In the genomic region with DNA sequence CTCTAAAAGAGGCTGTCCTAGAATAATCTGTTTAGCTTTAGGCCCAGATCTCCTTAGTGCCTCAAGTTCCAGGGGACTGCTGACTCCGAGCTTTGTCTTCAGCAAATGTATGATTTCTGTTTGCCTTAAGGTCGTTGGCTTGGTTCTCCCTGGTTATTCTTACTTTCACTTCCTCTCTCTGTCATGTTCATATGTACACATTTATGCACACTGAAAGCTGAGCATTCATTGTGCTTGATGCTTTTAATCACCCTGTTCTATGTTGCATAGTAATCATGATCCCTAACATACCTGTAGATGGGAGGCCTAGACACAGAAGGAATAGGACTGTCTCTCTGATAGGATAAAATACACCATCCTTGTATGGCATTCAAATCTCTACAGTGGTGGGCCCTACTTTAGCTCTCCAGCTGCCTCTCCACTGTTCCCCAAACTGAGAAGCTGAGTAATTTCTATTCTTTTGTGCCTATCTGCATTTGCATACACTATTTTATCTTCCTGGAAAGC, we compare ENCODE assay signal across 11 cellular contexts. TPM values are rescaled to one million over a fixed set of nuclear protein-coding genes. Genes with fewer than 3 reads are reported as not detected.
A peak's percentile ranks its signal among the peaks of the same experiment; 100 is the strongest.
DNase-seq lines count a peak whose midpoint lies in the region; ATAC-seq and TF ChIP-seq lines count a peak whose summit lies in the region.
"Had no signal": no experiment of that assay in that cellular context is flagged by ENCODE, and none has a peak within 500 bp of the region (broad histone marks: within the 10 kb centered on the region; RNA-seq: fewer than 3 reads in every experiment).

No MANE protein-coding gene starts in this region.

- TF ChIP-seq CTCF in right lobe of liver (IDR thresholded peaks at IDR 0.05): no peak
- TF ChIP-seq CTCF in testis (IDR thresholded peaks at IDR 0.05): no peak

- intact Hi-C loops in right lobe of liver (cut with DNase I) (no loop called here), testis (cut with DNase I; ENCODE audit: low total_unique reads) (no loop called here)

- H3K9ac ChIP-seq in Karpas-422 (ENCODE audit: low read length): peak overlapping the region; percentile 66

- no peak overlapping the region for H2AFZ ChIP-seq in Karpas-422 (ENCODE audit: low read length)

- no peaks in the 10 kb centered on the region for H3K27me3 ChIP-seq in Karpas-422 (ENCODE audit: low read length)
- no peaks in the 10 kb centered on the region for H3K27me3 ChIP-seq in right lobe of liver
- H3K27me3 ChIP-seq in testis: no peaks in the 10 kb centered on the region

- H3K36me3 ChIP-seq in Karpas-422 (ENCODE audit: insufficient read depth, low read length) (no peaks in the 10 kb centered on the region), right lobe of liver (no peaks in the 10 kb centered on the region), testis (ENCODE audit: low read depth, missing control alignments) (no peaks in the 10 kb centered on the region)

- WGBS in right lobe of liver (ENCODE audit: insufficient coverage, low coverage, low lambda C conversion rate, missing lambda C conversion rate): 24% methylated on average over 2 of the region's 2 CpGs
- 0% methylated on average over 1 of the region's 2 CpGs for WGBS in testis, 2 donors

- H3K79me2 ChIP-seq in Karpas-422 (ENCODE audit: low read length): peaks cover 7% of the 10 kb centered on the region; the same call in 1 of the 2 replicates

- no peaks in the 10 kb centered on the region; the same call in 1 of the 2 replicates for H3K9me2 ChIP-seq in Karpas-422 (replicated peaks; ENCODE audit: insufficient read depth, low read length)

- peak overlapping the region; percentile 84 for H3K4me2 ChIP-seq in Karpas-422 (ENCODE audit: low read depth, low read length, poor library complexity, severe bottlenecking)

- peaks cover 5% of the 10 kb centered on the region; the same call in 1 of the 2 replicates for H4K20me1 ChIP-seq in Karpas-422 (ENCODE audit: insufficient read depth, low read depth, low read length)

- H3K4me3 ChIP-seq in Karpas-422 (ENCODE audit: low read length) (peak overlapping the region; percentile 54), right lobe of liver (no peak overlapping the region), testis (no peak overlapping the region)

- H3K9me3 ChIP-seq in Karpas-422 (ENCODE audit: low read length) (no peaks in the 10 kb centered on the region), right lobe of liver (no peaks in the 10 kb centered on the region), testis (no peaks in the 10 kb centered on the region)

- ATAC-seq in GM18502 (IDR thresholded peaks at IDR 0.05; ENCODE audit: poor library complexity, unreplicated experiment) (peak; percentile 78), GM21619 (IDR thresholded peaks at IDR 0.05; ENCODE audit: unreplicated experiment) (peak; percentile 81), right lobe of liver (peak in 2 of 4 donors; percentile 14 to 19)

- H3K4me1 ChIP-seq in Karpas-422 (ENCODE audit: low read length): peaks cover 71% of the 10 kb centered on the region
- H3K4me1 ChIP-seq in right lobe of liver: peaks cover 0 to 63% (median 15%) of the 10 kb centered on the region in 4 donors
- H3K4me1 ChIP-seq in testis: peaks cover 6% of the 10 kb centered on the region

- DNase-seq in Karpas-422 (peak; percentile 86), right lobe of liver (no peak), NCI-H2029 treated with DMSO at 0.1 percent for 48 hours (lab: John Stamatoyannopoulos, UW) (no peak), NCI-H1092 (lab: John Stamatoyannopoulos, UW) (no peak), testis (no peak)
- DNase-seq in stimulated activated naive CD4-positive, alpha-beta T cell treated with Interleukin-2 at 50 U/mL for 16 hours (lab: John Stamatoyannopoulos, UW): no peak

- peak overlapping the region; percentile 98 for H3K27ac ChIP-seq in Karpas-422 (ENCODE audit: low read length)
- peak overlapping the region; percentile 20 to 47 (median 40) for H3K27ac ChIP-seq in right lobe of liver
- no peak overlapping the region for H3K27ac ChIP-seq in testis

- TF ChIP-seq POLR2A in right lobe of liver (IDR thresholded peaks at IDR 0.05) (no peak), testis (IDR thresholded peaks at IDR 0.05) (no peak)

RNA-seq across cellular contexts. Expression of a gene that starts 7.2 kb away (rescaled TPM):
- 25.1 and 36.5 TPM in 2 replicates for total RNA-seq in Karpas-422 (2014; rRNA removed; shearing (Covaris generic); ENCODE audit: low replicate concordance)
- total RNA-seq in right lobe of liver (10 to 100 TPM; 25.5 to 69.3 (median 46.6) TPM), testis (100 to 1,000 TPM in 1 of 2 donors, 10 to 100 TPM in 1; 70.5 to 104 TPM)
- 105 TPM for polyA plus RNA-seq in testis (ENCODE audit: insufficient read depth, low read depth, low replicate concordance)
- polyA plus RNA-seq: neural cell had no signal

RNA-seq across cellular contexts. Expression of a gene that starts 35.7 kb away (rescaled TPM):
- not detected in 2 replicates for total RNA-seq in Karpas-422 (2014; rRNA removed; shearing (Covaris generic); ENCODE audit: low replicate concordance)
- total RNA-seq in right lobe of liver (1 to 10 TPM; 2.2 to 5.5 (median 3.0) TPM), testis (1 to 10 TPM; 2.9 to 3.0 TPM)
- polyA plus RNA-seq in testis (ENCODE audit: insufficient read depth, low read depth, low replicate concordance): 15.3 TPM
- total RNA-seq: dermis microvascular lymphatic vessel endothelial cell, SK-MEL-5 had no signal
- polyA plus RNA-seq: neural cell had no signal

Comparison
In these comparisons a context has a peak if more than half of its experiments do, and no peak if none do; other contexts are left out.
1. H3K27ac ChIP-seq: peak in Karpas-422 (single experiment) and right lobe of liver (3 of 3); none in testis (0 of 2).